In genomic region chr6:70413829-70414494, GRCh38 we compare ENCODE assay signal across 8 cellular contexts. TPM values are rescaled to one million over a fixed set of nuclear protein-coding genes. Genes with fewer than 3 reads are reported as not detected.
DNase-seq lines count a peak whose midpoint lies in the region; ATAC-seq, FAIRE-seq and TF ChIP-seq lines count a peak whose summit lies in the region.

No MANE protein-coding gene starts in this region.

- H3K27me3 Mint-ChIP-seq in stimulated activated memory B cell treated with anti-CD40 and anti-IgM and Interleukin-4, amounts not matched to agents 10 μg/mL and 1 μg/mL and 100 μg/mL, for 72 hours: no peaks in the 10 kb centered on the region

- TF ChIP-seq CTCF in C4-2B (conservative IDR thresholded peaks at IDR 0.05) (no peak), mammary epithelial cell (conservative IDR thresholded peaks at IDR 0.05 in 1 of 2, IDR thresholded peaks at IDR 0.05 in 1 of 2; ENCODE audit: extremely low read depth in 1 of 2, insufficient read depth in 1 of 2, low read depth in 1 of 2, low read length in 2 of 2) (no peak), kidney (IDR thresholded peaks at IDR 0.05; ENCODE audit: borderline replicate concordance, extremely low read depth, insufficient read depth) (no peak)

- peak overlapping the region; percentile 86 for H3K4me3 Mint-ChIP-seq in stimulated activated memory B cell treated with anti-CD40 and anti-IgM and Interleukin-4, amounts not matched to agents 10 μg/mL and 1 μg/mL and 100 μg/mL, for 72 hours

- peaks cover 7% of the 10 kb centered on the region for H3K4me1 ChIP-seq in mammary epithelial cell (ENCODE audit: insufficient read depth, low read length)
- H3K4me1 ChIP-seq in kidney (ENCODE audit: control insufficient read depth in 1 of 2, insufficient read depth in 1 of 2, low read depth in 1 of 2, low read length in 2 of 2): peaks cover 4 to 5% of the 10 kb centered on the region in 2 donors

- H3K36me3 Mint-ChIP-seq in stimulated activated memory B cell treated with anti-CD40 and anti-IgM and Interleukin-4, amounts not matched to agents 10 μg/mL and 1 μg/mL and 100 μg/mL, for 72 hours: peaks cover 8% of the 10 kb centered on the region

- H3K36me3 ChIP-seq in mammary epithelial cell (ENCODE audit: insufficient read depth, low read length) (no peaks in the 10 kb centered on the region), kidney (ENCODE audit: control insufficient read depth in 1 of 2, insufficient read depth in 2 of 2, low read length in 2 of 2) (peaks cover 0 to 2% of the 10 kb centered on the region in 2 donors)

- no TSS peak for BruUV-seq in mammary epithelial cell (replicated peaks; lab: Mats Ljungman, UMichigan)

- CTCF ChIA-PET in mammary epithelial cell (lab: Charles Lee; ENCODE audit: low non-redundant PET): interaction anchor here (0.5 to 0.7 kb wide), 3 partner anchors 42 to 104 kb away, joined by 3 to 20 read pairs (median 3); no protein-coding TSS in a partner anchor

- DNase-seq in OCI-M1 (lab: John Stamatoyannopoulos, UW) (peak; percentile 78), mammary epithelial cell (peak; percentile 36), kidney (no peak), NCI-H2029 (lab: John Stamatoyannopoulos, UW) (no peak)

- H3K9me3 Mint-ChIP-seq in stimulated activated memory B cell treated with anti-CD40 and anti-IgM and Interleukin-4, amounts not matched to agents 10 μg/mL and 1 μg/mL and 100 μg/mL, for 72 hours: no peaks in the 10 kb centered on the region

- intact Hi-C loops in mammary epithelial cell (cut with micrococcal nuclease) (loop anchor here (1.0 to 5.0 kb wide), 3 partner anchors 15 to 102 kb away; no protein-coding TSS in a partner anchor), kidney (cut with DNase I) (no loop called here)

- no peaks in the 10 kb centered on the region for H3K27me3 ChIP-seq in mammary epithelial cell (ENCODE audit: insufficient read depth, low read length)

- ATAC-seq in GM18858 (IDR thresholded peaks at IDR 0.05; ENCODE audit: unreplicated experiment) (peak; percentile 4), HG03097 (IDR thresholded peaks at IDR 0.05; ENCODE audit: low FRiP score, unreplicated experiment) (peak; percentile 15)
- ATAC-seq in stimulated activated memory B cell treated with anti-CD40 and anti-IgM and Interleukin-4, amounts not matched to agents 10 μg/mL and 1 μg/mL and 100 μg/mL, for 72 hours: no peak

- H3K9ac ChIP-seq in mammary epithelial cell (ENCODE audit: insufficient read depth, low read length): peak overlapping the region; percentile 71
- H3K9ac ChIP-seq in kidney (ENCODE audit: low read length in 2 of 2): peak overlapping the region; percentile 70 to 94

- dilution Hi-C loops in mammary epithelial cell (cut with HindIII; ENCODE audit: low sequenced_read_pairs): no loop called here

- peaks cover 27% of the 10 kb centered on the region for H3K4me1 Mint-ChIP-seq in stimulated activated memory B cell treated with anti-CD40 and anti-IgM and Interleukin-4, amounts not matched to agents 10 μg/mL and 1 μg/mL and 100 μg/mL, for 72 hours

- no peak for FAIRE-seq in kidney (lab: Jason Lieb, UNC)

- H4K20me1 ChIP-seq in mammary epithelial cell (ENCODE audit: insufficient read depth, low read length): no peaks in the 10 kb centered on the region

- H3K4me2 ChIP-seq in mammary epithelial cell (ENCODE audit: insufficient read depth, low read depth, low read length): peak overlapping the region; percentile 94

- peak overlapping the region; percentile 99 for H2AFZ ChIP-seq in mammary epithelial cell (ENCODE audit: low read depth, low read length)

- H3K9me3 ChIP-seq in mammary epithelial cell (replicated peaks; ENCODE audit: insufficient read depth, low read length) (no peaks in the 10 kb centered on the region), kidney (ENCODE audit: control insufficient read depth in 1 of 2, low read length in 2 of 2) (no peaks in the 10 kb centered on the region)

- WGBS in mammary epithelial cell (ENCODE audit: low coverage, missing lambda C conversion rate): 0% methylated on average over 8 of the region's 44 CpGs

- H3K27ac ChIP-seq in C4-2B: peak overlapping the region; percentile 55
- peak overlapping the region; percentile 59 for H3K27ac ChIP-seq in mammary epithelial cell (ENCODE audit: insufficient read depth, low read depth, low read length)
- H3K27ac ChIP-seq in kidney (ENCODE audit: low read depth in 2 of 2, low read length in 2 of 2): peak overlapping the region; percentile 60 to 86

- peaks cover 45% of the 10 kb centered on the region for H3K79me2 ChIP-seq in mammary epithelial cell (ENCODE audit: insufficient read depth, low read length)

- peak overlapping the region; percentile 85 for H3K27ac Mint-ChIP-seq in stimulated activated memory B cell treated with anti-CD40 and anti-IgM and Interleukin-4, amounts not matched to agents 10 μg/mL and 1 μg/mL and 100 μg/mL, for 72 hours

- H3K4me3 ChIP-seq in mammary epithelial cell (replicated peaks in 1 of 3; ENCODE audit: insufficient read depth in 1 of 3, low read depth in 2 of 3, low read length in 3 of 3) (peak overlapping the region; percentile 63 to 81 (median 79)), kidney (ENCODE audit: low read length in 2 of 2) (peak overlapping the region; percentile 86 to 99)

- in situ Hi-C loops in mammary epithelial cell (cut with MboI; ENCODE audit: low sequenced_read_pairs in 2 of 2): no loop called here

RNA-seq across cellular contexts. Expression of gene FAM135A, which starts 0.7 kb away (rescaled TPM):
- total RNA-seq in mammary epithelial cell: 10 to 100 TPM; 21.2 to 30.0 TPM
- polyA plus RNA-seq in mammary epithelial cell: 13.2 TPM
- polyA minus RNA-seq in mammary epithelial cell: 11.3 TPM
- 48.4 TPM for total RNA-seq in kidney
- polyA plus RNA-seq in kidney (ENCODE audit: insufficient read depth, low read depth, low replicate concordance): 8.5 TPM

Comparison
In these comparisons a context has a peak if more than half of its experiments do, and no peak if none do; other contexts are left out.
1. DNase-seq: peak in OCI-M1 (single experiment) and mammary epithelial cell (single experiment); none in kidney (single experiment) and NCI-H2029 (single experiment).
2. Peak in every context shown above with its lines, with median percentiles within 50 percentile points of each other: H3K27ac ChIP-seq.